In genomic region chr4:48196758-48197504, GRCh38 we compare ENCODE assay signal across 10 cellular contexts.
DNase-seq lines count a peak whose midpoint lies in the region; ATAC-seq and TF ChIP-seq lines count a peak whose summit lies in the region.
"Had no signal": no experiment of that assay in that cellular context is flagged by ENCODE, and none has a peak within 500 bp of the region (broad histone marks: within the 10 kb centered on the region; RNA-seq: fewer than 3 reads in every experiment).

No MANE protein-coding gene starts in this region.

- peak; percentile 60 for ATAC-seq in GM18505 (IDR thresholded peaks at IDR 0.05; ENCODE audit: unreplicated experiment)
- ATAC-seq in GM21381 (IDR thresholded peaks at IDR 0.05; ENCODE audit: unreplicated experiment), result peak; percentile 55
- peak; percentile 63 for ATAC-seq in HG03064 (IDR thresholded peaks at IDR 0.05; ENCODE audit: low read depth, unreplicated experiment)
- ATAC-seq: foreskin keratinocyte had no signal

- peak; percentile 31 for DNase-seq in NOMO-1 treated with dmso at 0.1 percent for 144 hours (lab: John Stamatoyannopoulos, UW; ENCODE audit: unreplicated experiment)
- no peak for DNase-seq in NCI-H526 treated with DMSO at 0.1 percent for 48 hours (lab: John Stamatoyannopoulos, UW)
- DNase-seq in SK-N-DZ (ENCODE audit: low spot score), result no peak
- DNase-seq in midbrain (lab: John Stamatoyannopoulos, UW), result no peak
- DNase-seq in NCI-H69 (lab: John Stamatoyannopoulos, UW), result no peak
- DNase-seq: foreskin keratinocyte, NCI-H2081 had no signal

- TF ChIP-seq POLR2A in GM18505 (IDR thresholded peaks at IDR 0.05; ENCODE audit: borderline replicate concordance, extremely low read depth, insufficient read depth, insufficient read length), result peak; percentile 14
